In the genomic region with DNA sequence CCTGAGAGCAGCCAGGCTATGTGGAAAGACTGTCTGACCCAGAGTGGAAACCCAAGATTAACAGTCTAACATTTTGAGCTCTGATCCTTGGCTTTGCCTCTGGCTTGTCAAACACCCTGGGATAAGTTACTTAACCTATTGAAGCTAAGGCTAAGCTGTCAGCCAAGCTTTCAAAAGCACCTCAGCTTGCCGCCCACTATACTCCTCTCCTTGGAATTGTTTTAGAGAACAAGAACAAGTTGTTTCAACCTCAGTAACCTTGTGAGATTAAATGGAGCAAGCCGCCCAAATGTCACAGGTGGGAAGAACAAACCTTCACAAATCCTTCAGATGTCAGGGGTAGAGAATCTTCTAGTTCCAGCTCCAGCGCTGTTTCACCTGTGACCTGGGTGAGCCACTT, we compare ENCODE assay signal across 5 cellular contexts.
"Had no signal": no experiment of that assay in that cellular context is flagged by ENCODE, and none has a peak within 500 bp of the region (broad histone marks: within the 10 kb centered on the region; RNA-seq: fewer than 3 reads in every experiment).

No MANE protein-coding gene starts in this region.

- DNase-seq: H9, HCEC 1CT had no signal

- H3K4me3 ChIP-seq: GM23338 had no signal

- H3K27ac ChIP-seq: HL-60 had no signal

- ATAC-seq: GM23338, HepG2 had no signal
